In genomic region chr11:95084509-95084908, GRCh38 we compare ENCODE assay signal across 11 cellular contexts. TPM values are rescaled to one million over a fixed set of nuclear protein-coding genes. Genes with fewer than 3 reads are reported as not detected.
A peak's percentile ranks its signal among the peaks of the same experiment; 100 is the strongest.
DNase-seq lines count a peak whose midpoint lies in the region; ATAC-seq, FAIRE-seq and TF ChIP-seq lines count a peak whose summit lies in the region.
"Had no signal": no experiment of that assay in that cellular context is flagged by ENCODE, and none has a peak within 500 bp of the region (broad histone marks: within the 10 kb centered on the region; RNA-seq: fewer than 3 reads in every experiment).

No MANE protein-coding gene starts in this region.

- no peak for TF ChIP-seq RAD21 in GM12878 (IDR thresholded peaks at IDR 0.05; ENCODE audit: insufficient read depth, low read depth, low read length)

- DNase-seq in GM12878 (ENCODE audit: low read depth, low spot score) (no peak), A172 (ENCODE audit: low spot score) (no peak)
- peak; percentile 19 for DNase-seq in stimulated activated CD8-positive, alpha-beta memory T cell treated with anti-CD3 and anti-CD28 coated beads, Interleukin-4, amount 100 ng/mL, for 24 hours (ENCODE audit: low read depth)
- DNase-seq: NCI-H1417, WERI-Rb-1 had no signal

- no peaks in the 10 kb centered on the region for H3K9me3 ChIP-seq in GM12878 (replicated peaks; ENCODE audit: control insufficient read depth, insufficient read depth, low read length)
- H3K9me3 ChIP-seq: neutrophil had no signal

- H3K9ac ChIP-seq in GM12878 (ENCODE audit: control insufficient read depth, insufficient read depth, low read length) = no peak overlapping the region

- no peaks in the 10 kb centered on the region for H3K36me3 ChIP-seq in GM12878 (ENCODE audit: control insufficient read depth in 2 of 2, insufficient read depth in 2 of 2, low read length in 1 of 2)
- H3K36me3 ChIP-seq: neutrophil, WERI-Rb-1 had no signal

- no peak for TF ChIP-seq CTCF in GM12878 (IDR thresholded peaks at IDR 0.05 in 2 of 3, conservative IDR thresholded peaks at IDR 0.05 in 1 of 3; ENCODE audit: control insufficient read depth in 2 of 3, extremely low read depth in 1 of 3, insufficient read depth in 1 of 3, low read depth in 3 of 3, low read length in 3 of 3)

- no peaks in the 10 kb centered on the region for H3K27me3 ChIP-seq in GM12878 (replicated peaks in 1 of 2; ENCODE audit: control insufficient read depth in 2 of 2, insufficient read depth in 2 of 2, low read length in 1 of 2)

- no peak overlapping the region for H3K27ac ChIP-seq in GM12878 (ENCODE audit: control insufficient read depth, insufficient read depth)
- H3K27ac ChIP-seq: neutrophil, WERI-Rb-1 had no signal

- POLR2A ChIA-PET in GM12878 (lab: Charles Lee) = interaction anchor here (0.6 to 3.2 kb wide), 10 partner anchors 9 to 692 kb away, joined by 3 to 13 read pairs (median 3); no protein-coding TSS in a partner anchor

- ATAC-seq in GM21576 (IDR thresholded peaks at IDR 0.05; ENCODE audit: unreplicated experiment) (peak; percentile 40), HG03520 (IDR thresholded peaks at IDR 0.05; ENCODE audit: unreplicated experiment) (peak; percentile 24), GM12878 (peak; percentile 50), HG02970 (IDR thresholded peaks at IDR 0.05; ENCODE audit: low FRiP score, unreplicated experiment) (no peak), GM21825 (IDR thresholded peaks at IDR 0.05; ENCODE audit: unreplicated experiment) (no peak)

- H3K79me2 ChIP-seq in GM12878 (ENCODE audit: control insufficient read depth, insufficient read depth, low read length) = no peaks in the 10 kb centered on the region; the same call in 1 of the 2 replicates

- H3K4me2 ChIP-seq in GM12878 (ENCODE audit: control insufficient read depth, insufficient read depth) = no peak overlapping the region

- TF ChIP-seq EP300 in GM12878 (IDR thresholded peaks at IDR 0.05; ENCODE audit: borderline replicate concordance in 1 of 2, control insufficient read depth in 1 of 2, low read depth in 2 of 2, low read length in 2 of 2) = peak in 1 of 2 experiments; percentile 24; a peak in 1 of 4 replicates

- no TSS peak for BruUV-seq in GM12878 (replicated peaks; lab: Mats Ljungman, UMichigan)

- no peak for FAIRE-seq in GM12878 (lab: Jason Lieb, UNC)

- in situ Hi-C loops in GM12878 (cut with MboI) = no loop called here

- SMC1A ChIA-PET in GM12878 (lab: Charles Lee; ENCODE audit: uncharacterized antibody, unreplicated experiment) = interaction anchor here (0.8 to 8.7 kb wide), 12 partner anchors 8 to 108 kb away, joined by 3 to 85 read pairs (median 4); partner anchors contain the start of gene SRSF8

- H2AFZ ChIP-seq in GM12878 (ENCODE audit: control insufficient read depth, low read depth, low read length) = no peak overlapping the region

- intact Hi-C loops in GM12878 (cut with micrococcal nuclease; ENCODE audit: unreplicated experiment) = no loop called here

- RAD21 ChIA-PET in GM12878 (lab: Charles Lee; ENCODE audit: unreplicated experiment) = interaction anchor here (0.9 to 3.7 kb wide), 9 partner anchors 9 to 68 kb away, joined by 3 to 22 read pairs (median 6); partner anchors contain the start of gene SRSF8

- CTCF ChIA-PET in GM12878 (lab: Yijun Ruan, JAX) = interaction anchor here (1.0 to 3.9 kb wide), 7 partner anchors 9 to 147 kb away, joined by 3 to 64 read pairs (median 5); partner anchors contain the start of genes SESN3 and SRSF8

- no peaks in the 10 kb centered on the region for H4K20me1 ChIP-seq in GM12878 (ENCODE audit: control insufficient read depth, insufficient read depth)

- no peak overlapping the region for H3K4me3 ChIP-seq in GM12878

- no peak for TF ChIP-seq POLR2A in GM12878 (IDR thresholded peaks at IDR 0.05; ENCODE audit: low read depth, low read length)

- peaks cover 5% of the 10 kb centered on the region; the same call in 1 of the 2 replicates for H3K4me1 ChIP-seq in GM12878 (ENCODE audit: control insufficient read depth, insufficient read depth, low read length)

TF ChIP-seq in GM12878, 131 proteins besides CTCF, POLR2A, EP300 and RAD21 (continues in another document):
- TF ChIP-seq NFIC (IDR thresholded peaks at IDR 0.05; ENCODE audit: low read depth, low read length) (peak; percentile 43; the same call in 1 of the 2 replicates), BHLHE40 (IDR thresholded peaks at IDR 0.05; ENCODE audit: borderline replicate concordance in 1 of 2, low read depth in 2 of 2, low read length in 1 of 2) (0 out of 4 replicates have a peak, but pooled peaks of 1 of the 2 experiments have one; percentile 6), IKZF2 (IDR thresholded peaks at IDR 0.05) (peak in 1 of 2 experiments; percentile 21; a peak in 1 of 4 replicates)

RNA-seq across cellular contexts. Expression of gene ENDOD1, which starts 5.1 kb away (rescaled TPM):
- 31.0 and 31.5 TPM in 2 replicates for total RNA-seq in GM12878 (2013; cell fraction: nucleolus; rRNA removed)
- total RNA-seq in GM12878 (2014; rRNA removed) = 15.4 and 17.9 TPM in 2 replicates
- total RNA-seq in GM12878 (2014; rRNA removed; fragmentation: Illumina TruSeq; extraction: Trizol) = 14.8 and 15.1 TPM in 2 replicates
- total RNA-seq in GM12878 (2021) = 14.2 and 14.9 TPM in 2 replicates
- polyA plus RNA-seq in GM12878 (2011; ENCODE audit: low read depth) = 9.8 TPM
- polyA plus RNA-seq in GM12878 (2011; rRNA removed) = 28.8 and 30.0 TPM in 2 replicates
- 22.0 and 23.0 TPM in 2 replicates for polyA plus RNA-seq in GM12878 (2011; cell fraction: cytosol; rRNA removed)
- polyA plus RNA-seq in GM12878 (2011; cell fraction: nucleus; rRNA removed) = 13.5 and 14.4 TPM in 2 replicates
- 9.5 and 12.1 TPM in 2 replicates for polyA plus RNA-seq in GM12878 (2012)
- polyA plus RNA-seq in GM12878 (2014; fragmentation: Illumina TruSeq; extraction: Trizol) = 13.8 and 16.9 TPM in 2 replicates
- polyA plus RNA-seq in GM12878 (2014; fragmentation: Nextera tagmentation; extraction: Ambion mirVana) = 1 to 10 TPM; 6.0 to 6.4 TPM
- polyA plus RNA-seq in GM12878 (2014; rRNA removed) = 9.0 and 9.5 TPM in 2 replicates
- 10 to 100 TPM; 10.2 to 10.4 TPM for polyA plus RNA-seq in GM12878 (2016; fragmentation: Nextera tagmentation; extraction: Ambion mirVana)
- polyA minus RNA-seq in GM12878 (2011; rRNA and poly(A)+ RNA removed) = 32.7 and 46.0 TPM in 2 replicates
- 14.9 and 15.4 TPM in 2 replicates for polyA minus RNA-seq in GM12878 (2011; cell fraction: cytosol; rRNA and poly(A)+ RNA removed)
- polyA minus RNA-seq in GM12878 (2011; cell fraction: nucleus; rRNA and poly(A)+ RNA removed) = 17.0 and 22.9 TPM in 2 replicates
- 0.83 and 0.96 TPM in 2 replicates for total RNA-seq in A172 (2014; rRNA removed; shearing (Covaris generic))

RNA-seq across cellular contexts. Expression of gene SRSF8, which starts 17.8 kb away (rescaled TPM):
- total RNA-seq in GM12878 (2013; cell fraction: nucleolus; rRNA removed) = 17.1 and 17.5 TPM in 2 replicates
- total RNA-seq in GM12878 (2014; rRNA removed) (13.2 and 14.2 TPM in 2 replicates), GM12878 (2014; rRNA removed; fragmentation: Illumina TruSeq; extraction: Trizol) (15.3 and 19.5 TPM in 2 replicates), GM12878 (2021) (28.1 and 30.1 TPM in 2 replicates)
- 20.3 TPM for polyA plus RNA-seq in GM12878 (2011; ENCODE audit: low read depth)
- polyA plus RNA-seq in GM12878 (2011; rRNA removed) (41.5 and 48.3 TPM in 2 replicates), GM12878 (2014; fragmentation: Illumina TruSeq; extraction: Trizol) (29.0 and 40.5 TPM in 2 replicates), GM12878 (2014; fragmentation: Nextera tagmentation; extraction: Ambion mirVana) (10 to 100 TPM; 15.3 to 24.4 TPM), GM12878 (2014; rRNA removed) (24.8 and 25.2 TPM in 2 replicates), GM12878 (2016; fragmentation: Nextera tagmentation; extraction: Ambion mirVana) (10 to 100 TPM; 36.3 to 43.1 TPM)
- 31.9 and 35.7 TPM in 2 replicates for polyA plus RNA-seq in GM12878 (2011; cell fraction: cytosol; rRNA removed)
- 18.0 and 20.8 TPM in 2 replicates for polyA plus RNA-seq in GM12878 (2011; cell fraction: nucleus; rRNA removed)
- polyA plus RNA-seq in GM12878 (2012) = 24.4 and 26.5 TPM in 2 replicates
- 30.1 and 31.2 TPM in 2 replicates for polyA minus RNA-seq in GM12878 (2011; rRNA and poly(A)+ RNA removed)
- polyA minus RNA-seq in GM12878 (2011; cell fraction: cytosol; rRNA and poly(A)+ RNA removed) = 8.7 and 11.4 TPM in 2 replicates
- 14.0 and 18.5 TPM in 2 replicates for polyA minus RNA-seq in GM12878 (2011; cell fraction: nucleus; rRNA and poly(A)+ RNA removed)
- 0.24 and 0.41 TPM in 2 replicates for total RNA-seq in A172 (2014; rRNA removed; shearing (Covaris generic))

RNA-seq across cellular contexts. Expression of gene KDM4F, which starts 35.3 kb away (rescaled TPM):
- total RNA-seq in GM12878 (2013; cell fraction: nucleolus; rRNA removed) = not detected in 2 replicates
- not detected in 2 replicates for total RNA-seq in GM12878 (2014; rRNA removed)
- total RNA-seq in GM12878 (2014; rRNA removed; fragmentation: Illumina TruSeq; extraction: Trizol) = not detected in 2 replicates
- not detected in 2 replicates for total RNA-seq in GM12878 (2021)
- not detected for polyA plus RNA-seq in GM12878 (2011; ENCODE audit: low read depth)
- polyA plus RNA-seq in GM12878 (2011; rRNA removed) = not detected in 2 replicates
- polyA plus RNA-seq in GM12878 (2011; cell fraction: cytosol; rRNA removed) = not detected in 2 replicates
- polyA plus RNA-seq in GM12878 (2011; cell fraction: nucleus; rRNA removed) = not detected in 2 replicates
- polyA plus RNA-seq in GM12878 (2012) = not detected in 2 replicates
- not detected in 2 replicates for polyA plus RNA-seq in GM12878 (2014; fragmentation: Illumina TruSeq; extraction: Trizol)
- polyA plus RNA-seq in GM12878 (2014; fragmentation: Nextera tagmentation; extraction: Ambion mirVana) = not detected
- not detected in 2 replicates for polyA plus RNA-seq in GM12878 (2014; rRNA removed)
- polyA plus RNA-seq in GM12878 (2016; fragmentation: Nextera tagmentation; extraction: Ambion mirVana) = not detected
- not detected in 2 replicates for polyA minus RNA-seq in GM12878 (2011; rRNA and poly(A)+ RNA removed)
- polyA minus RNA-seq in GM12878 (2011; cell fraction: cytosol; rRNA and poly(A)+ RNA removed) = not detected in 2 replicates
- polyA minus RNA-seq in GM12878 (2011; cell fraction: nucleus; rRNA and poly(A)+ RNA removed) = not detected in 2 replicates
- total RNA-seq in A172 (2014; rRNA removed; shearing (Covaris generic)) = not detected in 2 replicates
- total RNA-seq: fibroblast of lung had no signal
- polyA plus RNA-seq: fibroblast of lung had no signal

RNA-seq across cellular contexts. Expression of gene KDM4E, which starts 59.5 kb away (rescaled TPM):
- not detected in 2 replicates for total RNA-seq in GM12878 (2013; cell fraction: nucleolus; rRNA removed)
- total RNA-seq in GM12878 (2014; rRNA removed) = not detected in 2 replicates
- not detected in 2 replicates for total RNA-seq in GM12878 (2014; rRNA removed; fragmentation: Illumina TruSeq; extraction: Trizol)
- total RNA-seq in GM12878 (2021) = not detected in 2 replicates
- not detected for polyA plus RNA-seq in GM12878 (2011; ENCODE audit: low read depth)
- not detected in 2 replicates for polyA plus RNA-seq in GM12878 (2011; rRNA removed)
- polyA plus RNA-seq in GM12878 (2011; cell fraction: cytosol; rRNA removed) = not detected in 2 replicates
- polyA plus RNA-seq in GM12878 (2011; cell fraction: nucleus; rRNA removed) = not detected in 2 replicates
- polyA plus RNA-seq in GM12878 (2012) = not detected in 2 replicates
- polyA plus RNA-seq in GM12878 (2014; fragmentation: Illumina TruSeq; extraction: Trizol) = not detected in 2 replicates
- polyA plus RNA-seq in GM12878 (2014; fragmentation: Nextera tagmentation; extraction: Ambion mirVana) = not detected
- not detected in 2 replicates for polyA plus RNA-seq in GM12878 (2014; rRNA removed)
- not detected for polyA plus RNA-seq in GM12878 (2016; fragmentation: Nextera tagmentation; extraction: Ambion mirVana)
- 0.07 TPM in 1 of 2 replicates, not detected in the other for polyA minus RNA-seq in GM12878 (2011; rRNA and poly(A)+ RNA removed)
- polyA minus RNA-seq in GM12878 (2011; cell fraction: cytosol; rRNA and poly(A)+ RNA removed) = not detected in 2 replicates
- polyA minus RNA-seq in GM12878 (2011; cell fraction: nucleus; rRNA and poly(A)+ RNA removed) = not detected in 2 replicates
- total RNA-seq in A172 (2014; rRNA removed; shearing (Covaris generic)) = not detected in 2 replicates
- total RNA-seq: fibroblast of lung had no signal
- polyA plus RNA-seq: fibroblast of lung had no signal

Comparison
In these comparisons a context has a peak if more than half of its experiments do, and no peak if none do; other contexts are left out.
1. ATAC-seq: peak in GM21576 (single experiment), HG03520 (single experiment) and GM12878 (single experiment); none in HG02970 (single experiment) and GM21825 (single experiment).
2. RNA of gene SRSF8, which starts 17.8 kb away (total RNA-seq): 13.2 to 30.1 TPM in GM12878; 0.24 to 0.41 TPM in A172; every median in the first group is over 10 times any median in the second.